ENCODE assay signal across 24 cellular contexts in genomic region chr1:235151033-235151432, GRCh38. TPM values are rescaled to one million over a fixed set of nuclear protein-coding genes. Genes with fewer than 3 reads are reported as not detected.
DNase-seq lines count a peak whose midpoint lies in the region; ATAC-seq and TF ChIP-seq lines count a peak whose summit lies in the region.
"Had no signal": no experiment of that assay in that cellular context is flagged by ENCODE, and none has a peak within 500 bp of the region (broad histone marks: within the 10 kb centered on the region; RNA-seq: fewer than 3 reads in every experiment).

No MANE protein-coding gene starts in this region.

- H3K9me3 ChIP-seq in tibial nerve, result no peaks in the 10 kb centered on the region
- H3K9me3 ChIP-seq: A549, heart left ventricle, pancreas, upper lobe of left lung had no signal

- peaks cover 3 to 96% (median 36%) of the 10 kb centered on the region in 3 donors for H3K36me3 ChIP-seq in tibial nerve

- intact Hi-C loops in activated CD8-positive, alpha-beta T cell treated with anti-CD3 and anti-CD28 coated beads for 36 hours (cut with micrococcal nuclease), result no loop called here
- intact Hi-C loops in left cardiac atrium (cut with DNase I), result no loop called here

- H3K9me3 Mint-ChIP-seq in activated T-cell treated with anti-CD3 and anti-CD28 coated beads, Interleukin-2, amount 50 U/mL, for 24 hours, result no peaks in the 10 kb centered on the region
- H3K9me3 Mint-ChIP-seq in activated T-cell treated with anti-CD3 and anti-CD28 coated beads, Interleukin-2, amount 50 U/mL, for 4 hours, result no peaks in the 10 kb centered on the region
- H3K9me3 Mint-ChIP-seq in activated CD8-positive, alpha-beta T cell treated with anti-CD3 and anti-CD28 coated beads for 36 hours, result no peaks in the 10 kb centered on the region
- H3K9me3 Mint-ChIP-seq in effector memory CD8-positive, alpha-beta T cell, result no peaks in the 10 kb centered on the region
- H3K9me3 Mint-ChIP-seq in stimulated activated memory B cell treated with anti-CD40 and anti-IgM and Interleukin-4, amounts not matched to agents 10 μg/mL and 1 μg/mL and 100 μg/mL, for 72 hours, result no peaks in the 10 kb centered on the region
- H3K9me3 Mint-ChIP-seq: H9, neural crest cell had no signal

- no peak overlapping the region for H3K4me3 ChIP-seq in tibial nerve
- H3K4me3 ChIP-seq: A549, heart left ventricle, pancreas, smooth muscle cell, upper lobe of left lung had no signal

- no peak for TF ChIP-seq POLR2A in tibial nerve (IDR thresholded peaks at IDR 0.05)

- no peak overlapping the region for H3K27ac ChIP-seq in tibial nerve
- H3K27ac ChIP-seq: A549, brain microvascular endothelial cell, heart left ventricle, pancreas, upper lobe of left lung had no signal

- no peak for ATAC-seq in activated T-cell treated with anti-CD3 and anti-CD28 coated beads, Interleukin-2, amount 50 U/mL, for 4 hours
- ATAC-seq in activated CD8-positive, alpha-beta T cell treated with anti-CD3 and anti-CD28 coated beads for 36 hours, result no peak
- no peak for ATAC-seq in effector memory CD8-positive, alpha-beta T cell (replicated peaks)
- ATAC-seq in stimulated activated memory B cell treated with anti-CD40 and anti-IgM and Interleukin-4, amounts not matched to agents 10 μg/mL and 1 μg/mL and 100 μg/mL, for 72 hours, result no peak
- no peak for ATAC-seq in left cardiac atrium
- ATAC-seq: A549, heart left ventricle, pancreas had no signal

- POLR2A ChIA-PET in activated CD8-positive, alpha-beta T cell treated with anti-CD3 and anti-CD28 coated beads for 36 hours (lab: Charles Lee), result interaction anchor here (1.9 kb wide), 1 partner anchor 10 kb away, joined by 7 read pairs; the partner anchor contains the start of gene RBM34

- no peak for DNase-seq in activated T-cell treated with anti-CD3 and anti-CD28 coated beads, Interleukin-2, amount 50 U/mL, for 24 hours
- DNase-seq in activated T-cell treated with anti-CD3 and anti-CD28 coated beads, Interleukin-2, amount 50 U/mL, for 4 hours, result no peak
- DNase-seq in activated CD8-positive, alpha-beta T cell treated with anti-CD3 and anti-CD28 coated beads for 36 hours, result no peak
- no peak for DNase-seq in effector memory CD8-positive, alpha-beta T cell
- DNase-seq in tibial nerve (ENCODE audit: low spot score in 2 of 2) (no peak), mucosa of gallbladder (ENCODE audit: low spot score) (no peak), left cardiac atrium (no peak)
- DNase-seq: brain microvascular endothelial cell; foreskin fibroblast; H9; heart left ventricle; KBM-7; MM.1S; NCI-H1417; NCI-H82; pancreas; stimulated activated CD4-positive, alpha-beta T cell treated with anti-CD3 and anti-CD28 coated beads, Interleukin-1b, Interleukin-23, amount 100 ng/mL, for 48 hours; stimulated activated CD8-positive, alpha-beta memory T cell treated with anti-CD3 and anti-CD28 coated beads, Interleukin-4, amount 100 ng/mL, for 48 hours; substantia nigra; upper lobe of left lung had no signal

- H3K4me1 Mint-ChIP-seq in activated T-cell treated with anti-CD3 and anti-CD28 coated beads, Interleukin-2, amount 50 U/mL, for 24 hours (ENCODE audit: low read depth), result peaks cover 56% of the 10 kb centered on the region
- peaks cover 30% of the 10 kb centered on the region for H3K4me1 Mint-ChIP-seq in activated T-cell treated with anti-CD3 and anti-CD28 coated beads, Interleukin-2, amount 50 U/mL, for 4 hours (ENCODE audit: low read depth)
- peaks cover 32% of the 10 kb centered on the region for H3K4me1 Mint-ChIP-seq in activated CD8-positive, alpha-beta T cell treated with anti-CD3 and anti-CD28 coated beads for 36 hours (ENCODE audit: low read depth)
- peaks cover 18 to 26% of the 10 kb centered on the region in 2 donors for H3K4me1 Mint-ChIP-seq in effector memory CD8-positive, alpha-beta T cell (ENCODE audit: low read depth in 2 of 2)
- H3K4me1 Mint-ChIP-seq in stimulated activated memory B cell treated with anti-CD40 and anti-IgM and Interleukin-4, amounts not matched to agents 10 μg/mL and 1 μg/mL and 100 μg/mL, for 72 hours, result peaks cover 18% of the 10 kb centered on the region
- H3K4me1 Mint-ChIP-seq: H9, neural crest cell had no signal

- no peak for TF ChIP-seq CTCF in activated CD8-positive, alpha-beta T cell treated with anti-CD3 and anti-CD28 coated beads for 36 hours (IDR thresholded peaks at IDR 0.05)
- TF ChIP-seq CTCF in tibial nerve (IDR thresholded peaks at IDR 0.05), result no peak

- peak overlapping the region; percentile 23 for H3K27ac Mint-ChIP-seq in activated T-cell treated with anti-CD3 and anti-CD28 coated beads, Interleukin-2, amount 50 U/mL, for 24 hours
- peak overlapping the region; percentile 49 for H3K27ac Mint-ChIP-seq in activated CD8-positive, alpha-beta T cell treated with anti-CD3 and anti-CD28 coated beads for 36 hours
- peak overlapping the region; percentile 46 to 82 for H3K27ac Mint-ChIP-seq in effector memory CD8-positive, alpha-beta T cell
- peak overlapping the region; percentile 15 for H3K27ac Mint-ChIP-seq in stimulated activated memory B cell treated with anti-CD40 and anti-IgM and Interleukin-4, amounts not matched to agents 10 μg/mL and 1 μg/mL and 100 μg/mL, for 72 hours

- 83 to 89% methylated on average over 2 of the region's 2 CpGs for WGBS in tibial nerve, 2 donors

- CTCF ChIA-PET in activated CD8-positive, alpha-beta T cell treated with anti-CD3 and anti-CD28 coated beads for 36 hours (lab: Charles Lee), result interaction anchor here (0.7 kb wide), 1 partner anchor 22 kb away, joined by 3 read pairs; no protein-coding TSS in a partner anchor

- no peaks in the 10 kb centered on the region for H3K27me3 Mint-ChIP-seq in activated T-cell treated with anti-CD3 and anti-CD28 coated beads, Interleukin-2, amount 50 U/mL, for 24 hours
- no peaks in the 10 kb centered on the region for H3K27me3 Mint-ChIP-seq in activated T-cell treated with anti-CD3 and anti-CD28 coated beads, Interleukin-2, amount 50 U/mL, for 4 hours (ENCODE audit: low read depth)
- H3K27me3 Mint-ChIP-seq in activated CD8-positive, alpha-beta T cell treated with anti-CD3 and anti-CD28 coated beads for 36 hours, result no peaks in the 10 kb centered on the region
- H3K27me3 Mint-ChIP-seq in effector memory CD8-positive, alpha-beta T cell, result no peaks in the 10 kb centered on the region
- no peaks in the 10 kb centered on the region for H3K27me3 Mint-ChIP-seq in stimulated activated memory B cell treated with anti-CD40 and anti-IgM and Interleukin-4, amounts not matched to agents 10 μg/mL and 1 μg/mL and 100 μg/mL, for 72 hours

- peaks cover 89% of the 10 kb centered on the region for H3K36me3 Mint-ChIP-seq in activated T-cell treated with anti-CD3 and anti-CD28 coated beads, Interleukin-2, amount 50 U/mL, for 24 hours (ENCODE audit: low read depth)
- peaks cover 42% of the 10 kb centered on the region for H3K36me3 Mint-ChIP-seq in activated T-cell treated with anti-CD3 and anti-CD28 coated beads, Interleukin-2, amount 50 U/mL, for 4 hours (ENCODE audit: insufficient read depth)
- H3K36me3 Mint-ChIP-seq in activated CD8-positive, alpha-beta T cell treated with anti-CD3 and anti-CD28 coated beads for 36 hours (ENCODE audit: low read depth), result peaks cover 54% of the 10 kb centered on the region
- peaks cover 92% of the 10 kb centered on the region for H3K36me3 Mint-ChIP-seq in effector memory CD8-positive, alpha-beta T cell (ENCODE audit: insufficient read depth)
- H3K36me3 Mint-ChIP-seq in stimulated activated memory B cell treated with anti-CD40 and anti-IgM and Interleukin-4, amounts not matched to agents 10 μg/mL and 1 μg/mL and 100 μg/mL, for 72 hours, result peaks cover 38% of the 10 kb centered on the region

- no peaks in the 10 kb centered on the region for H3K27me3 ChIP-seq in tibial nerve
- H3K27me3 ChIP-seq: brain microvascular endothelial cell, heart left ventricle, pancreas, upper lobe of left lung had no signal

- no peak for TF ChIP-seq EP300 in tibial nerve (IDR thresholded peaks at IDR 0.05)

- H3K4me3 Mint-ChIP-seq in activated T-cell treated with anti-CD3 and anti-CD28 coated beads, Interleukin-2, amount 50 U/mL, for 24 hours, result no peak overlapping the region
- no peak overlapping the region for H3K4me3 Mint-ChIP-seq in activated T-cell treated with anti-CD3 and anti-CD28 coated beads, Interleukin-2, amount 50 U/mL, for 4 hours
- H3K4me3 Mint-ChIP-seq in activated CD8-positive, alpha-beta T cell treated with anti-CD3 and anti-CD28 coated beads for 36 hours, result no peak overlapping the region
- no peak overlapping the region for H3K4me3 Mint-ChIP-seq in effector memory CD8-positive, alpha-beta T cell
- H3K4me3 Mint-ChIP-seq in stimulated activated memory B cell treated with anti-CD40 and anti-IgM and Interleukin-4, amounts not matched to agents 10 μg/mL and 1 μg/mL and 100 μg/mL, for 72 hours, result no peak overlapping the region
- H3K4me3 Mint-ChIP-seq: H9, neural crest cell had no signal

- peaks cover 0 to 7% (median 0%) of the 10 kb centered on the region in 4 donors for H3K4me1 ChIP-seq in tibial nerve
- H3K4me1 ChIP-seq: A549, heart left ventricle, pancreas, upper lobe of left lung had no signal

RNA-seq across cellular contexts. Expression of gene RBM34, which starts 10.0 kb away (rescaled TPM):
- total RNA-seq in activated T-cell treated with anti-CD3 and anti-CD28 coated beads, Interleukin-2, amount 50 U/mL, for 4 hours, result 100 to 1,000 TPM; 149 to 159 (median 159) TPM
- total RNA-seq in activated CD8-positive, alpha-beta T cell treated with anti-CD3 and anti-CD28 coated beads for 36 hours, result 100 to 1,000 TPM; 136 TPM
- total RNA-seq in tibial nerve (10 to 100 TPM; 47.4 to 92.5 (median 51.2) TPM), mucosa of gallbladder (51.0 TPM), left cardiac atrium (10 to 100 TPM; 47.0 to 54.6 TPM)

RNA-seq across cellular contexts. Expression of gene TOMM20, which starts 22.4 kb away (rescaled TPM):
- 100 to 1,000 TPM; 154 to 173 (median 172) TPM for total RNA-seq in activated T-cell treated with anti-CD3 and anti-CD28 coated beads, Interleukin-2, amount 50 U/mL, for 4 hours
- 100 to 1,000 TPM; 155 to 159 TPM for total RNA-seq in activated CD8-positive, alpha-beta T cell treated with anti-CD3 and anti-CD28 coated beads for 36 hours
- 100 to 1,000 TPM in 1 of 4 donors, 10 to 100 TPM in 3; 57.6 to 105 (median 83.1) TPM for total RNA-seq in tibial nerve
- total RNA-seq in mucosa of gallbladder, result 70.3 TPM
- total RNA-seq in left cardiac atrium, result 10 to 100 TPM; 69.3 to 95.7 TPM
